In the genomic region with DNA sequence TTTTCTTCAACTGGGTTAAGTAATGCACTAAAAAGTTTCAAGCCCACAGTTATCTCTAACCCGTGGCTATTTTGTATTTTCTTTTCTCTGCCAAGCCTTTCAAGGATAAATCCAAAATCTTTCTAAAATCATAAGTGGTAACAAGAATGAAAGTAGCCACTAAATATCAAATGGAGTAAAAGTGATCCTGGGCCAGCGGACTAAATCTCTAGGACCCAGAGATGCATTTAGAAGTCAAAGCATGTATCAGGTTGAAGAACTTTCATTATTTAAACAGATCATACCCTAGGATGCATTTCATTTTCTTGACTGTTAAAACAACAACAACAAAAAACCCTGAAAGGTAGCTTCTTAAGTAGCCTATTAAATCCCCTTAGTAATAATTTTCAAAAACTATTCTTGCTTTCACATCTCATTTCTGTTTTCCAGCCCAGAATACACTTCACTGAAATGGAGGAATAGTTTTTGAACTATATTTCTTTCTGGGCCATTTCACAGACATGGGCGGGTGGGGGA, we compare ENCODE assay signal across 20 cellular contexts. TPM values are rescaled to one million over a fixed set of nuclear protein-coding genes. Genes with fewer than 3 reads are reported as not detected.
DNase-seq lines count a peak whose midpoint lies in the region; ATAC-seq, FAIRE-seq and TF ChIP-seq lines count a peak whose summit lies in the region.
"Had no signal": no experiment of that assay in that cellular context is flagged by ENCODE, and none has a peak within 500 bp of the region (broad histone marks: within the 10 kb centered on the region; RNA-seq: fewer than 3 reads in every experiment).

No MANE protein-coding gene starts in this region.

- no peak overlapping the region for H2AFZ ChIP-seq in neural progenitor cell (replicated peaks)

- TF ChIP-seq CTCF in epithelial cell of proximal tubule (conservative IDR thresholded peaks at IDR 0.05; ENCODE audit: low read depth, low read length) (no peak), neural progenitor cell (IDR thresholded peaks at IDR 0.05) (no peak), gastrocnemius medialis (IDR thresholded peaks at IDR 0.05 in 4 of 5, conservative IDR thresholded peaks at IDR 0.05 in 1 of 5) (no peak)

- H3K27ac Mint-ChIP-seq in neural progenitor cell: peak overlapping the region; percentile 92
- H3K27ac Mint-ChIP-seq: activated naive CD8-positive, alpha-beta T cell treated with anti-CD3 and anti-CD28 coated beads, Interleukin-2, amount 10 ng/mL, durations not matched to agents 7 days and 5 days; CD4-positive, alpha-beta T cell; T-helper 1 cell treated with Interleukin-12 subunit alpha and Interleukin-12 subunit beta and Interleukin-4 antibody, amounts not matched to agents 30 μg/mL and 1 μg/mL, for 36 hours had no signal

- H3K9me3 ChIP-seq in neural progenitor cell (ENCODE audit: low read depth) (no peaks in the 10 kb centered on the region), gastrocnemius medialis (no peaks in the 10 kb centered on the region)
- H3K9me3 ChIP-seq: body of pancreas, HAP-1, SK-N-SH, uterus had no signal

- DNase-seq in Caki2 (ENCODE audit: low read depth): peak; percentile 69
- no peak for DNase-seq in epithelial cell of proximal tubule (ENCODE audit: low read depth)
- no peak for DNase-seq in neural progenitor cell (ENCODE audit: low spot score)
- no peak for DNase-seq in gastrocnemius medialis
- DNase-seq in dermis blood vessel endothelial cell: no peak
- DNase-seq in HTR-8/SVneo (ENCODE audit: insufficient read length, low spot score): no peak
- no peak for DNase-seq in NCI-H526 treated with DMSO at 0.1 percent for 48 hours (lab: John Stamatoyannopoulos, UW)
- DNase-seq: cerebellar nuclear complex, uterus had no signal

- ATAC-seq in gastrocnemius medialis: no peak
- ATAC-seq: Right ventricle myocardium inferior; stimulated activated naive CD8-positive, alpha-beta T cell treated with anti-CD3 and anti-CD28 coated beads, Interleukin-15, Interleukin-2, amounts not matched to agents 100 U/mL and 50 U/mL, for 24 hours had no signal

- H3K27ac ChIP-seq in angular gyrus (ENCODE audit: low read depth, low read length) (peak overlapping the region; percentile 34), neural progenitor cell (no peak overlapping the region), gastrocnemius medialis (no peak overlapping the region)
- H3K27ac ChIP-seq: body of pancreas, uterus had no signal

- peaks cover 59% of the 10 kb centered on the region for H3F3A ChIP-seq in neural progenitor cell (ENCODE audit: low read depth)

- H3K36me3 ChIP-seq in neural progenitor cell: no peaks in the 10 kb centered on the region
- no peaks in the 10 kb centered on the region for H3K36me3 ChIP-seq in gastrocnemius medialis
- H3K36me3 ChIP-seq: HAP-1, uterus had no signal

- peaks cover 54% of the 10 kb centered on the region for H4K20me1 ChIP-seq in neural progenitor cell (ENCODE audit: low read depth)

- no peak overlapping the region for H3K4me2 ChIP-seq in neural progenitor cell
- H3K4me2 ChIP-seq: SK-N-SH had no signal

- in situ Hi-C loops in Caki2 (cut with HindIII; ENCODE audit: low pct_unique_long_range_greater_than_20kb, low sequenced_read_pairs): no loop called here
- in situ Hi-C loops in gastrocnemius medialis (cut with MboI; ENCODE audit: low sequenced_read_pairs in 4 of 4): no loop called here

- TF ChIP-seq POLR2A in gastrocnemius medialis (IDR thresholded peaks at IDR 0.05): no peak

- H3K4me3 ChIP-seq in epithelial cell of proximal tubule (ENCODE audit: low read depth, low read length) (peak overlapping the region; percentile 83), neural progenitor cell (no peak overlapping the region), gastrocnemius medialis (no peak overlapping the region)
- H3K4me3 ChIP-seq: body of pancreas, uterus had no signal

- H3K4me1 Mint-ChIP-seq in neural progenitor cell: peaks cover 47% of the 10 kb centered on the region

- no peak for FAIRE-seq in HTR-8/SVneo (lab: Jason Lieb, UNC)
- FAIRE-seq: small intestine had no signal

- intact Hi-C loops in gastrocnemius medialis (cut with DNase I; ENCODE audit: low total_unique reads): no loop called here

- peaks cover 2% of the 10 kb centered on the region for H3K36me3 Mint-ChIP-seq in neural progenitor cell

- peak overlapping the region; percentile 99 for H3K4me3 Mint-ChIP-seq in neural progenitor cell
- H3K4me3 Mint-ChIP-seq: activated naive CD8-positive, alpha-beta T cell treated with anti-CD3 and anti-CD28 coated beads, Interleukin-2, amount 10 ng/mL, durations not matched to agents 7 days and 5 days; CD4-positive, alpha-beta T cell; T-helper 1 cell treated with Interleukin-12 subunit alpha and Interleukin-12 subunit beta and Interleukin-4 antibody, amounts not matched to agents 30 μg/mL and 1 μg/mL, for 36 hours had no signal

- H3K27me3 Mint-ChIP-seq in neural progenitor cell (ENCODE audit: insufficient read depth, low read depth): peaks cover 17% of the 10 kb centered on the region

- H3K27me3 ChIP-seq in neural progenitor cell: peaks cover 99% of the 10 kb centered on the region
- peaks cover 94 to 100% (median 98%) of the 10 kb centered on the region in 3 donors for H3K27me3 ChIP-seq in gastrocnemius medialis

- no peaks in the 10 kb centered on the region for H3K9me3 Mint-ChIP-seq in neural progenitor cell
- H3K9me3 Mint-ChIP-seq: activated naive CD8-positive, alpha-beta T cell treated with anti-CD3 and anti-CD28 coated beads, Interleukin-2, amount 10 ng/mL, durations not matched to agents 7 days and 5 days; CD4-positive, alpha-beta T cell; T-helper 1 cell treated with Interleukin-12 subunit alpha and Interleukin-12 subunit beta and Interleukin-4 antibody, amounts not matched to agents 30 μg/mL and 1 μg/mL, for 36 hours had no signal

- no peaks in the 10 kb centered on the region for H3K79me2 ChIP-seq in neural progenitor cell (ENCODE audit: low read depth)

- H3K9ac ChIP-seq in neural progenitor cell: no peak overlapping the region
- H3K9ac ChIP-seq: SK-N-SH had no signal

- H3K4me1 ChIP-seq in neural progenitor cell (peaks cover 34% of the 10 kb centered on the region), gastrocnemius medialis (peaks cover 29 to 41% of the 10 kb centered on the region in 2 donors)

RNA-seq across cellular contexts. Expression of gene POU3F3, which starts 4.8 kb away (rescaled TPM):
- total RNA-seq in Caki2 (2014; rRNA removed; shearing (Covaris generic); ENCODE audit: low replicate concordance): 48.8 and 57.1 TPM in 2 replicates
- total RNA-seq in epithelial cell of proximal tubule: 22.1 and 34.0 TPM in 2 replicates
- 0.25 TPM in 1 of 2 replicates, not detected in the other for total RNA-seq in neural progenitor cell (ENCODE audit: low replicate concordance)
- total RNA-seq in gastrocnemius medialis: not detected
- 0.23 and 0.34 TPM in 2 replicates for total RNA-seq in dermis blood vessel endothelial cell
- total RNA-seq: activated naive CD8-positive, alpha-beta T cell treated with anti-CD3 and anti-CD28 coated beads, Interleukin-2, amount 10 ng/mL, durations not matched to agents 7 days and 5 days; body of pancreas; CD4-positive, alpha-beta T cell; liver; Right ventricle myocardium inferior had no signal

Comparison
In these comparisons a context has a peak if more than half of its experiments do, and no peak if none do; other contexts are left out.
1. RNA of gene POU3F3, which starts 4.8 kb away (total RNA-seq): 48.8 to 57.1 TPM in Caki2 and 22.1 to 34.0 TPM in epithelial cell of proximal tubule; 0.23 to 0.34 TPM in dermis blood vessel endothelial cell, 0.25 TPM in neural progenitor cell and not detected in gastrocnemius medialis; every median in the first group is over 10 times any median in the second.